In the genomic region with DNA sequence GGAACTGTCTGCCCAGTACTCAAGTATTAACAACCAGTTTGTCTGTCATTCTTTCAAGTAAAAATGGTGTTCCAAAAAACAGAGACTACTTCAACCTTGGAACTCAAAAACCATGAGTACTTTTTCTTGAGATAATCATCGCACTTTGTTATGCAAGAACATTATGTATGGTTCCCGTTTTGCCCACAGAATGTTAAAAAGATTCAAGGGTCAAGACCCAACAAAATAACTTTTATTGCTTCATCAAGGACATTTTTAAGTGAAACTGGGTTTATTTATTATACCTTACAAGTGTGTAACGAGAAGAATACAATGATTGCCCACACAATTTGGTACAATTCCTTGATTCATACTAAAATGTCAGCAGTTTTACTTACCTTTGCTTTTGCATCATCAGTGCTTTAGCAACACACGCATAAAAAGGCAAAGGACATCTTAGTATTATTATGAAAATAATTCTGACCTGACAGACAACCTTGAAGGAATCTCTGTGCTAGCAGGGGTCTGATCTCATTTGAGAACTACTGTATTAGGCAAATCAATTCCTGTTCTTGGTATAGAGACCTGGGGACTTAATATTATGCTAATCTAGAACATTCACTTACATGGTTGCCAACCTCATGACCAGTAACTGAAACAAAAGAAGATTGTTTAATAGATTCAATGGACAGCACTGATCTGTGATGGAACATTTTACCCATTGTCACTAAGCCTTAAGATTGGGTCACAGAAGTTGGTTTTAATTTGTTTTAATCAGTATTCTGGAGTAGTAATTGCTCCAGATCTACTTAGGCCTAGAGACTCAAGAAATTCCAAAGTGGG, we compare ENCODE assay signal across 1 cellular context.
TF ChIP-seq lines count a peak whose summit lies in the region.

No MANE protein-coding gene starts in this region.

TF ChIP-seq in GM12878, 131 proteins besides CTCF, POLR2A, EP300 and RAD21:
- TF ChIP-seq MYB (IDR thresholded peaks at IDR 0.05; ENCODE audit: borderline replicate concordance, low read depth, low read length) (no peak), ESRRA (IDR thresholded peaks at IDR 0.05; ENCODE audit: low read length) (no peak), MXI1 (IDR thresholded peaks at IDR 0.05; ENCODE audit: low read depth, low read length) (no peak), STAT3 (IDR thresholded peaks at IDR 0.05; ENCODE audit: low read depth, low read length) (no peak), NFIC (IDR thresholded peaks at IDR 0.05; ENCODE audit: low read depth, low read length) (no peak), CBX3 (IDR thresholded peaks at IDR 0.05; ENCODE audit: borderline replicate concordance, low read depth) (no peak), HCFC1 (IDR thresholded peaks at IDR 0.05; ENCODE audit: low read length) (no peak), YY1 (IDR thresholded peaks at IDR 0.05; ENCODE audit: low read depth, low read length) (no peak), ZNF24 (IDR thresholded peaks at IDR 0.05) (no peak), ZZZ3 (IDR thresholded peaks at IDR 0.05; ENCODE audit: control insufficient read depth, insufficient read length, low read depth) (no peak)
- TF ChIP-seq, protein P1, sequence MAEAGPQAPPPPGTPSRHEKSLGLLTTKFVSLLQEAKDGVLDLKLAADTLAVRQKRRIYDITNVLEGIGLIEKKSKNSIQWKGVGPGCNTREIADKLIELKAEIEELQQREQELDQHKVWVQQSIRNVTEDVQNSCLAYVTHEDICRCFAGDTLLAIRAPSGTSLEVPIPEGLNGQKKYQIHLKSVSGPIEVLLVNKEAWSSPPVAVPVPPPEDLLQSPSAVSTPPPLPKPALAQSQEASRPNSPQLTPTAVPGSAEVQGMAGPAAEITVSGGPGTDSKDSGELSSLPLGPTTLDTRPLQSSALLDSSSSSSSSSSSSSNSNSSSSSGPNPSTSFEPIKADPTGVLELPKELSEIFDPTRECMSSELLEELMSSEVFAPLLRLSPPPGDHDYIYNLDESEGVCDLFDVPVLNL (IDR thresholded peaks at IDR 0.05; ENCODE audit: low read depth, low read length): no peak
- TF ChIP-seq, protein P2, sequence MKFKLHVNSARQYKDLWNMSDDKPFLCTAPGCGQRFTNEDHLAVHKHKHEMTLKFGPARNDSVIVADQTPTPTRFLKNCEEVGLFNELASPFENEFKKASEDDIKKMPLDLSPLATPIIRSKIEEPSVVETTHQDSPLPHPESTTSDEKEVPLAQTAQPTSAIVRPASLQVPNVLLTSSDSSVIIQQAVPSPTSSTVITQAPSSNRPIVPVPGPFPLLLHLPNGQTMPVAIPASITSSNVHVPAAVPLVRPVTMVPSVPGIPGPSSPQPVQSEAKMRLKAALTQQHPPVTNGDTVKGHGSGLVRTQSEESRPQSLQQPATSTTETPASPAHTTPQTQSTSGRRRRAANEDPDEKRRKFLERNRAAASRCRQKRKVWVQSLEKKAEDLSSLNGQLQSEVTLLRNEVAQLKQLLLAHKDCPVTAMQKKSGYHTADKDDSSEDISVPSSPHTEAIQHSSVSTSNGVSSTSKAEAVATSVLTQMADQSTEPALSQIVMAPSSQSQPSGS (IDR thresholded peaks at IDR 0.05; ENCODE audit: low read length): no peak
